Comparison of ENCODE assay signal across 24 cellular contexts in the genomic region with DNA sequence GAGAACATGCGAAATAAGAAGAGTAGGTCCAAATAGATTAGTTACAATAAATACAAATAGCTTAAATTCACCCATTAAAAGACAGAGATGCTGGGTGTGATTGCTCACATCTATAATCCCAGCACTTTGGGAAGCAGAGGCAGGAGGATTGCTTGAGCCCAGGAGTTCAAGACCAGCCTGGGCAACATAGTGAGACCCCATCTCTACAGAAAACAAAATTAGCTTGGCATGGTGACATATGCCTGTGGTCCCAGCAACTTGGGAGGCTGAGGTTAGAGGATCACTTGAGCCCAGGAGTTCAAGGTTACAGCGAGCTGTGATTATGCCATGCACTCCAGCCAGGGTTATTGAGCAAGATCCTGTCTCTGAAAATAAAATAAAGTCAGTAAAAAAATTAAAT.
"Had no signal": no experiment of that assay in that cellular context is flagged by ENCODE, and none has a peak within 500 bp of the region (broad histone marks: within the 10 kb centered on the region; RNA-seq: fewer than 3 reads in every experiment).

No MANE protein-coding gene starts in this region.

- H3K4me1 ChIP-seq: colonic mucosa, gastrocnemius medialis, heart left ventricle, heart right ventricle had no signal

- H3K9me3 ChIP-seq: colonic mucosa, esophagus muscularis mucosa, esophagus squamous epithelium, gastrocnemius medialis, gastroesophageal sphincter, heart right ventricle had no signal

- H3K36me3 ChIP-seq: colonic mucosa, esophagus muscularis mucosa, esophagus squamous epithelium, gastrocnemius medialis, gastroesophageal sphincter, heart left ventricle, heart right ventricle had no signal

- H3K27me3 ChIP-seq: colonic mucosa, dorsolateral prefrontal cortex, esophagus muscularis mucosa, esophagus squamous epithelium, foreskin keratinocyte, gastrocnemius medialis, gastroesophageal sphincter had no signal

- H3K4me3 Mint-ChIP-seq: dendritic cell treated with granulocyte-macrophage colony-stimulating factor and Interleukin-4, amounts not matched to agents 40 ng/mL and 50 ng/mL, for 4 days; effector memory CD8-positive, alpha-beta T cell; endodermal cell had no signal

- DNase-seq: colonic mucosa; cortex of kidney; dermis blood vessel endothelial cell; dorsolateral prefrontal cortex; effector CD4-positive, alpha-beta T cell; effector CD8-positive, alpha-beta T cell; effector memory CD4-positive, alpha-beta T cell; effector memory CD8-positive, alpha-beta T cell; endodermal cell; erythroblast; esophagus squamous epithelium; foreskin fibroblast; foreskin keratinocyte; foreskin melanocyte; gastrocnemius medialis; glutamatergic neuron; head of caudate nucleus; heart left ventricle; heart right ventricle had no signal

- H3K27ac ChIP-seq: colonic mucosa, coronary artery, foreskin keratinocyte, gastrocnemius medialis, heart left ventricle, heart right ventricle had no signal

- H3K27me3 Mint-ChIP-seq: effector memory CD8-positive, alpha-beta T cell had no signal

- H3K9me3 Mint-ChIP-seq: dendritic cell treated with granulocyte-macrophage colony-stimulating factor and Interleukin-4, amounts not matched to agents 40 ng/mL and 50 ng/mL, for 4 days; endodermal cell had no signal

- H3K27ac Mint-ChIP-seq: dendritic cell treated with granulocyte-macrophage colony-stimulating factor and Interleukin-4, amounts not matched to agents 40 ng/mL and 50 ng/mL, for 4 days; effector memory CD8-positive, alpha-beta T cell; endodermal cell had no signal

- ATAC-seq: effector memory CD8-positive, alpha-beta T cell; esophagus mucosa; foreskin keratinocyte; gastrocnemius medialis; gastroesophageal sphincter; heart left ventricle; heart right ventricle had no signal

- H3K4me3 ChIP-seq: colonic mucosa, coronary artery, dorsolateral prefrontal cortex, esophagus muscularis mucosa, esophagus squamous epithelium, gastrocnemius medialis, gastroesophageal sphincter, heart left ventricle, heart right ventricle had no signal
